In the genomic region with DNA sequence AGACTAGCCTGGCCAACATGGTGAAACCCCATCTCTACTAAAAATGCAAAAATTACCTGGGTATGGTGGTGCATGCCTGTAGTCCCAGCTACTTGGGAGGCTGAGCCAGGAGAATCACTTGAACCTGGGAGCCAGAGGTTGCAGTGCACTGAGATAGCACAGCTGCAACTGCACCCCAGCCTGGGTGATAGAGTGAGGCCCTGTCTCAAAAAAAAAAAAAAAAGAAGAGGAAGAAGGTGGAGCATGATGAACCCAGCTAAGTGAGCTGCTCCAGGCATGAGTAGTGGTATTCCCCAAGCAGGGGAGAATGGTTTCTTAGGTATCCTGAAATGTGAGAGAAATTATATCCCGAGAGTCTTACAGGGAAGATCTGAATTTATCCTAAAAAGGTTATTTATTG, we compare ENCODE assay signal across 8 cellular contexts. TPM values are rescaled to one million over a fixed set of nuclear protein-coding genes. Genes with fewer than 3 reads are reported as not detected.
DNase-seq lines count a peak whose midpoint lies in the region; ATAC-seq, FAIRE-seq and TF ChIP-seq lines count a peak whose summit lies in the region.
"Not testable (repeated sequence)": the region's sequence is repeated elsewhere in the genome, so short reads cannot be mapped to it uniquely, and the experiment has no call there.

No MANE protein-coding gene starts in this region.

- not testable (repeated sequence) for H3K4me2 ChIP-seq in MM.1S (ENCODE audit: low read depth, low read length); astrocyte (ENCODE audit: low read length)

- TF ChIP-seq CTCF in 22Rv1 (IDR thresholded peaks at IDR 0.05); MM.1S (IDR thresholded peaks at IDR 0.05; ENCODE audit: low read length); astrocyte (IDR thresholded peaks at IDR 0.05; ENCODE audit: insufficient read depth, low read depth, low read length); mesothelial cell of epicardium (IDR thresholded peaks at IDR 0.05; ENCODE audit: unreplicated experiment); transverse colon (IDR thresholded peaks at IDR 0.05): not testable (repeated sequence)

- not testable (repeated sequence) for H3K4me3 ChIP-seq in MM.1S (ENCODE audit: low read length); astrocyte (ENCODE audit: insufficient read depth, low read depth, low read length); rectal smooth muscle tissue (ENCODE audit: low read length); transverse colon

- H3K27ac Mint-ChIP-seq in activated CD4-positive, alpha-beta memory T cell treated with anti-CD3 and anti-CD28 coated beads for 36 hours: peak overlapping the region; percentile 9
- H3K27ac Mint-ChIP-seq in astrocyte (ENCODE audit: unreplicated experiment): not testable (repeated sequence)
- peak overlapping the region; percentile 96 to 97 for H3K27ac Mint-ChIP-seq in effector memory CD8-positive, alpha-beta T cell
- peak overlapping the region; percentile 89 for H3K27ac Mint-ChIP-seq in mesothelial cell of epicardium

- not testable (repeated sequence) for TF ChIP-seq EP300 in transverse colon (IDR thresholded peaks at IDR 0.05; ENCODE audit: low read depth)

- H3K36me3 ChIP-seq in MM.1S (replicated peaks; ENCODE audit: insufficient read depth, low read length); astrocyte (ENCODE audit: insufficient read depth, low read length); rectal smooth muscle tissue (ENCODE audit: control insufficient read depth, insufficient read depth, low read length); transverse colon: not testable (repeated sequence)

- intact Hi-C loops in activated CD4-positive, alpha-beta memory T cell treated with anti-CD3 and anti-CD28 coated beads for 36 hours (cut with micrococcal nuclease): not testable (repeated sequence)
- intact Hi-C loops in transverse colon (cut with DNase I; ENCODE audit: low total_unique reads): loop anchor here (5.0 kb wide), 1 partner anchor 35 kb away; a partner anchor contains a TSS

- H3K4me1 Mint-ChIP-seq in activated CD4-positive, alpha-beta memory T cell treated with anti-CD3 and anti-CD28 coated beads for 36 hours (ENCODE audit: low read depth): peaks cover 31% of the 10 kb centered on the region
- H3K4me1 Mint-ChIP-seq in astrocyte (ENCODE audit: low read depth, unreplicated experiment) (peaks cover 19% of the 10 kb centered on the region), mesothelial cell of epicardium (peaks cover 48% of the 10 kb centered on the region)
- H3K4me1 Mint-ChIP-seq in effector memory CD8-positive, alpha-beta T cell (ENCODE audit: low read depth in 2 of 2): peaks cover 25 to 33% of the 10 kb centered on the region in 2 donors

- TF ChIP-seq POLR2A in transverse colon (IDR thresholded peaks at IDR 0.05): not testable (repeated sequence)

- not testable (repeated sequence) for H3K27me3 ChIP-seq in MM.1S (replicated peaks; ENCODE audit: insufficient read depth, low read length); astrocyte (ENCODE audit: insufficient read depth, low read length); rectal smooth muscle tissue (ENCODE audit: control insufficient read depth, insufficient read depth, low read length); transverse colon

- ATAC-seq in effector memory CD8-positive, alpha-beta T cell (replicated peaks): not testable (repeated sequence)

- H3K4me1 ChIP-seq in MM.1S (ENCODE audit: low read length) (peaks cover 14% of the 10 kb centered on the region), astrocyte (ENCODE audit: insufficient read depth, low read length) (peaks cover 14% of the 10 kb centered on the region), rectal smooth muscle tissue (ENCODE audit: control insufficient read depth, insufficient read depth, low read length) (peaks cover 31% of the 10 kb centered on the region), transverse colon (peaks cover 23 to 34% (median 29%) of the 10 kb centered on the region in 4 donors)

- not testable (repeated sequence) for H3K79me2 ChIP-seq in MM.1S (ENCODE audit: low read length); astrocyte (ENCODE audit: insufficient read depth, low read length)

- not testable (repeated sequence) for H3K9me3 Mint-ChIP-seq in activated CD4-positive, alpha-beta memory T cell treated with anti-CD3 and anti-CD28 coated beads for 36 hours; astrocyte (ENCODE audit: unreplicated experiment); effector memory CD8-positive, alpha-beta T cell; mesothelial cell of epicardium

- H2AFZ ChIP-seq in MM.1S (ENCODE audit: low read length): not testable (repeated sequence)
- H2AFZ ChIP-seq in astrocyte (ENCODE audit: low read depth, low read length): peak overlapping the region; percentile 35

- H3K27ac ChIP-seq in 22Rv1 (peak overlapping the region; percentile 98), MM.1S (ENCODE audit: low read length) (peak overlapping the region; percentile 13; the same call in 1 of the 2 replicates), rectal smooth muscle tissue (ENCODE audit: low read depth, low read length) (peak overlapping the region; percentile 97), transverse colon (peak overlapping the region; percentile 82 to 95 (median 92))
- H3K27ac ChIP-seq in astrocyte (ENCODE audit: low read depth, low read length): not testable (repeated sequence)

- not testable (repeated sequence) for H3K9me3 ChIP-seq in MM.1S (replicated peaks; ENCODE audit: insufficient read depth, low read length); astrocyte (ENCODE audit: insufficient read depth, low read depth, low read length); transverse colon

- H3F3A ChIP-seq in MM.1S (ENCODE audit: insufficient read depth, low read length): not testable (repeated sequence)

- in situ Hi-C loops in transverse colon (cut with MboI; ENCODE audit: low pct_ligation_motif_present in 1 of 4, low pct_unique_long_range_greater_than_20kb in 1 of 4, low sequenced_read_pairs in 3 of 4): not testable (repeated sequence)

- H3K9ac ChIP-seq in MM.1S (ENCODE audit: low read length); astrocyte (ENCODE audit: low read length); rectal smooth muscle tissue (ENCODE audit: low read length): not testable (repeated sequence)

- WGBS in transverse colon (ENCODE audit: low coverage in 1 of 2), 2 donors: 97 to 100% methylated on average over 1 of the region's 1 CpG

- H4K20me1 ChIP-seq in MM.1S (ENCODE audit: insufficient read depth, low read length); astrocyte (ENCODE audit: insufficient read depth, low read length): not testable (repeated sequence)

- not testable (repeated sequence) for DNase-seq in MM.1S; activated CD4-positive, alpha-beta memory T cell treated with anti-CD3 and anti-CD28 coated beads for 36 hours; astrocyte (ENCODE audit: low read depth); effector memory CD8-positive, alpha-beta T cell; mesothelial cell of epicardium (ENCODE audit: low spot score in 2 of 2, unreplicated experiment in 2 of 2); transverse colon

- not testable (repeated sequence) for FAIRE-seq in astrocyte (lab: Jason Lieb, UNC)

- H3K27me3 Mint-ChIP-seq in activated CD4-positive, alpha-beta memory T cell treated with anti-CD3 and anti-CD28 coated beads for 36 hours; astrocyte (ENCODE audit: low read depth, unreplicated experiment); effector memory CD8-positive, alpha-beta T cell; mesothelial cell of epicardium (ENCODE audit: low read depth): not testable (repeated sequence)

- POLR2A ChIA-PET in activated CD4-positive, alpha-beta memory T cell treated with anti-CD3 and anti-CD28 coated beads for 36 hours (lab: Charles Lee): interaction anchor here (0.6 to 5.7 kb wide), 4 partner anchors 17 to 1071 kb away, joined by 3 to 38 read pairs (median 3); a partner anchor contains a TSS

- not testable (repeated sequence) for H3K4me3 Mint-ChIP-seq in activated CD4-positive, alpha-beta memory T cell treated with anti-CD3 and anti-CD28 coated beads for 36 hours; astrocyte (ENCODE audit: unreplicated experiment); mesothelial cell of epicardium
- H3K4me3 Mint-ChIP-seq in effector memory CD8-positive, alpha-beta T cell: peak overlapping the region; percentile 59 to 75

- H3K9me2 ChIP-seq in MM.1S (replicated peaks; ENCODE audit: insufficient read depth, low read length): not testable (repeated sequence)

- not testable (repeated sequence) for H3K36me3 Mint-ChIP-seq in activated CD4-positive, alpha-beta memory T cell treated with anti-CD3 and anti-CD28 coated beads for 36 hours; astrocyte (ENCODE audit: low read depth, unreplicated experiment); effector memory CD8-positive, alpha-beta T cell (ENCODE audit: insufficient read depth); mesothelial cell of epicardium

- CTCF ChIA-PET in activated CD4-positive, alpha-beta memory T cell treated with anti-CD3 and anti-CD28 coated beads for 36 hours (lab: Charles Lee): interaction anchor here (0.8 to 1.1 kb wide), 2 partner anchors 49 to 85 kb away, joined by 3 to 4 read pairs; no protein-coding TSS in a partner anchor

RNA-seq across cellular contexts. Expression of a gene that starts 36.2 kb away (rescaled TPM):
- total RNA-seq in activated CD4-positive, alpha-beta memory T cell treated with anti-CD3 and anti-CD28 coated beads for 36 hours: 10 to 100 TPM; 42.3 to 44.1 TPM
- total RNA-seq in astrocyte (59.1 and 71.6 TPM in 2 replicates), mesothelial cell of epicardium (29.4 to 34.7 TPM (median 32.0 TPM) in 3 replicates), transverse colon (10 to 100 TPM; 69.1 to 88.3 (median 75.5) TPM)
